ENCODE assay signal across 1 cellular context in genomic region chr2:111533541-111534289, GRCh38.
A peak's percentile ranks its signal among the peaks of the same experiment; 100 is the strongest.
TF ChIP-seq lines count a peak whose summit lies in the region.

No MANE protein-coding gene starts in this region.

TF ChIP-seq in K562, 482 proteins besides CTCF, POLR2A, EP300 and RAD21:
- TF ChIP-seq MEIS2 (IDR thresholded peaks at IDR 0.05; ENCODE audit: partially characterized antibody) (peak; percentile 8), FOSL1 (tag; conservative IDR thresholded peaks at IDR 0.05) (peak; percentile 37; the same call in 1 of the 2 replicates), HMBOX1 (IDR thresholded peaks at IDR 0.05) (peak; percentile 75)
